Comparison of ENCODE assay signal across 17 cellular contexts in genomic region chr7:121410829-121411596, GRCh38. TPM values are rescaled to one million over a fixed set of nuclear protein-coding genes. Genes with fewer than 3 reads are reported as not detected.
DNase-seq lines count a peak whose midpoint lies in the region; ATAC-seq lines count a peak whose summit lies in the region.
"Had no signal": no experiment of that assay in that cellular context is flagged by ENCODE, and none has a peak within 500 bp of the region (broad histone marks: within the 10 kb centered on the region; RNA-seq: fewer than 3 reads in every experiment).

No MANE protein-coding gene starts in this region.

- H3K9me3 Mint-ChIP-seq in activated T-cell treated with anti-CD3 and anti-CD28 coated beads, Interleukin-2, amount 50 U/mL, for 4 hours: no peaks in the 10 kb centered on the region

- no peak overlapping the region for H3K4me3 Mint-ChIP-seq in activated T-cell treated with anti-CD3 and anti-CD28 coated beads, Interleukin-2, amount 50 U/mL, for 4 hours
- H3K4me3 Mint-ChIP-seq: WTC11 had no signal

- no peak for DNase-seq in anterior cingulate cortex (lab: John Stamatoyannopoulos, UW)
- DNase-seq in NCI-H187 (lab: John Stamatoyannopoulos, UW): no peak
- no peak for DNase-seq in activated T-cell treated with anti-CD3 and anti-CD28 coated beads, Interleukin-2, amount 50 U/mL, for 4 hours
- DNase-seq: activated naive CD4-positive, alpha-beta T cell treated with anti-CD3 and anti-CD28 coated beads, Interleukin-2, amount 50 U/mL, for 16 hours; COR-L47; heart right ventricle; islet precursor cell; KG1; NCI-H1092; NCI-H2171; RPMI8226 had no signal

- peaks cover 3% of the 10 kb centered on the region for H3K4me1 Mint-ChIP-seq in activated T-cell treated with anti-CD3 and anti-CD28 coated beads, Interleukin-2, amount 50 U/mL, for 4 hours (ENCODE audit: low read depth)

- ATAC-seq in GM18517 (IDR thresholded peaks at IDR 0.05; ENCODE audit: unreplicated experiment) (peak; percentile 66), GM19463 (IDR thresholded peaks at IDR 0.05; ENCODE audit: unreplicated experiment) (peak; percentile 84), HG02798 (IDR thresholded peaks at IDR 0.05; ENCODE audit: poor library complexity, unreplicated experiment) (peak; percentile 79), HG03460 (IDR thresholded peaks at IDR 0.05; ENCODE audit: unreplicated experiment) (peak; percentile 59), GM19324 (IDR thresholded peaks at IDR 0.05; ENCODE audit: low FRiP score, unreplicated experiment) (no peak)
- ATAC-seq in activated T-cell treated with anti-CD3 and anti-CD28 coated beads, Interleukin-2, amount 50 U/mL, for 4 hours: no peak
- ATAC-seq: heart right ventricle, WTC11 had no signal

- H3K36me3 Mint-ChIP-seq in activated T-cell treated with anti-CD3 and anti-CD28 coated beads, Interleukin-2, amount 50 U/mL, for 4 hours (ENCODE audit: insufficient read depth): no peaks in the 10 kb centered on the region
- H3K36me3 Mint-ChIP-seq: WTC11 had no signal

- peaks cover 6% of the 10 kb centered on the region for H3K27me3 Mint-ChIP-seq in activated T-cell treated with anti-CD3 and anti-CD28 coated beads, Interleukin-2, amount 50 U/mL, for 4 hours (ENCODE audit: low read depth)

RNA-seq across cellular contexts. Expression of gene FAM3C, which starts 14.9 kb away (rescaled TPM):
- 10 to 100 TPM; 32.9 to 33.5 (median 33.1) TPM for total RNA-seq in activated T-cell treated with anti-CD3 and anti-CD28 coated beads, Interleukin-2, amount 50 U/mL, for 4 hours

Comparison
In these comparisons a context has a peak if more than half of its experiments do, and no peak if none do; other contexts are left out.
1. ATAC-seq: peak in GM18517 (single experiment), GM19463 (single experiment), HG02798 (single experiment) and HG03460 (single experiment); none in GM19324 (single experiment) and activated T-cell treated with anti-CD3 and anti-CD28 coated beads, Interleukin-2, amount 50 U/mL, for 4 hours (0 of 2).